ENCODE assay signal across 9 cellular contexts in genomic region chr1:8077120-8077573, GRCh38. TPM values are rescaled to one million over a fixed set of nuclear protein-coding genes. Genes with fewer than 3 reads are reported as not detected.
DNase-seq lines count a peak whose midpoint lies in the region; ATAC-seq and TF ChIP-seq lines count a peak whose summit lies in the region.
"Had no signal": no experiment of that assay in that cellular context is flagged by ENCODE, and none has a peak within 500 bp of the region (broad histone marks: within the 10 kb centered on the region; RNA-seq: fewer than 3 reads in every experiment).

No MANE protein-coding gene starts in this region.

- H3K36me3 Mint-ChIP-seq in immature natural killer cell: no peaks in the 10 kb centered on the region

- CTCF ChIA-PET in HCT116 (lab: Charles Lee): interaction anchor here (0.5 to 2.5 kb wide), 4 partner anchors 33 to 928 kb away, joined by 3 to 7 read pairs (median 3); no protein-coding TSS in a partner anchor

- H2AFZ ChIP-seq in HCT116 (ENCODE audit: low read depth, low read length, poor library complexity, severe bottlenecking): no peak overlapping the region

- peak overlapping the region; percentile 79 for H3K4me2 ChIP-seq in HCT116 (ENCODE audit: low read length)

- no peaks in the 10 kb centered on the region for H3K9me2 ChIP-seq in HCT116 (ENCODE audit: insufficient read depth)

- H3K27me3 Mint-ChIP-seq in immature natural killer cell (ENCODE audit: low read depth in 3 of 3): peaks cover 2 to 17% (median 4%) of the 10 kb centered on the region in 3 donors

- H3K27ac ChIP-seq in HCT116 (ENCODE audit: low read depth, low read length) (peak overlapping the region; percentile 92), skeletal muscle tissue (ENCODE audit: low read depth, low read length) (peak overlapping the region; percentile 71)

- RAD21 ChIA-PET in HCT116 (lab: Charles Lee; ENCODE audit: low non-redundant PET in 1 of 2, low total read pairs in 2 of 2, uncharacterized antibody in 2 of 2, unreplicated experiment in 2 of 2): interaction anchor here (0.5 to 1.9 kb wide), 9 partner anchors 17 to 134 kb away, joined by 3 to 5 read pairs (median 4); no protein-coding TSS in a partner anchor

- no peaks in the 10 kb centered on the region for H3K4me1 Mint-ChIP-seq in immature natural killer cell
- H3K4me1 Mint-ChIP-seq: activated B cell treated with CpG ODN at 0.5 μM for 24 hours had no signal

- BruUV-seq in HCT116 (replicated peaks; lab: Mats Ljungman, UMichigan): no TSS peak

- H3K27ac Mint-ChIP-seq in immature natural killer cell: no peak overlapping the region
- H3K27ac Mint-ChIP-seq: activated B cell treated with CpG ODN at 0.5 μM for 24 hours had no signal

- peak overlapping the region in 1 of 2 experiments; percentile 48; a peak in 2 of 4 replicates for H3K4me3 ChIP-seq in HCT116 (replicated peaks in 1 of 2; ENCODE audit: low read depth in 1 of 2, low read length in 2 of 2)
- H3K4me3 ChIP-seq in skeletal muscle tissue (ENCODE audit: low read length in 3 of 3): no peak overlapping the region

- ATAC-seq in HCT116 (peak; percentile 78), left cardiac atrium (peak; percentile 91 to 97), HG03457 (IDR thresholded peaks at IDR 0.05; ENCODE audit: unreplicated experiment) (no peak), HG03571 (IDR thresholded peaks at IDR 0.05; ENCODE audit: unreplicated experiment) (no peak)

- TF ChIP-seq RAD21 in HCT116 (IDR thresholded peaks at IDR 0.05; ENCODE audit: low read depth): no peak

- intact Hi-C loops in HCT116 (cut with micrococcal nuclease): loop anchor here (1.0 to 5.0 kb wide), 2 partner anchors 30 to 50 kb away; partner anchors contain the start of gene ERRFI1
- intact Hi-C loops in left cardiac atrium (cut with DNase I): loop anchor here in 1 of 2 donors (5.0 kb wide), 1 partner anchor 35 kb away; no protein-coding TSS in a partner anchor

- POLR2A ChIA-PET in HCT116 (lab: Charles Lee): interaction anchor here (0.6 to 7.2 kb wide), 40 partner anchors 7 to 421 kb away, joined by 3 to 80 read pairs (median 8); partner anchors contain the start of gene ERRFI1

- no peaks in the 10 kb centered on the region for H3K9me3 ChIP-seq in HCT116 (ENCODE audit: control insufficient read depth in 1 of 2, insufficient read depth in 1 of 2, low read depth in 1 of 2, low read length in 2 of 2)
- H3K9me3 ChIP-seq in skeletal muscle tissue (ENCODE audit: control insufficient read depth in 3 of 3, low read length in 3 of 3): no peaks in the 10 kb centered on the region

- H3K79me2 ChIP-seq in HCT116 (ENCODE audit: insufficient read depth, low read length): no peaks in the 10 kb centered on the region

- peaks cover 92 to 99% of the 10 kb centered on the region in 2 experiments for H3K4me1 ChIP-seq in HCT116 (ENCODE audit: control insufficient read depth in 1 of 2, insufficient read depth in 2 of 2, low read length in 2 of 2)
- H3K4me1 ChIP-seq in skeletal muscle tissue (ENCODE audit: control insufficient read depth in 3 of 3, insufficient read depth in 3 of 3, low read length in 3 of 3): peaks cover 16 to 25% (median 19%) of the 10 kb centered on the region in 3 donors

- DNase-seq in HCT116 (ENCODE audit: low read depth, low spot score) (peak; percentile 88), SW 1271 (lab: John Stamatoyannopoulos, UW) (peak; percentile 28 to 87), left cardiac atrium (peak; percentile 66), immature natural killer cell (no peak), UCSD-AML1 (lab: John Stamatoyannopoulos, UW; ENCODE audit: unreplicated experiment) (no peak)
- DNase-seq: activated B cell treated with CpG ODN at 0.5 μM for 24 hours had no signal

- H3K4me3 Mint-ChIP-seq in immature natural killer cell: no peak overlapping the region
- H3K4me3 Mint-ChIP-seq: activated B cell treated with CpG ODN at 0.5 μM for 24 hours had no signal

- H3K9ac ChIP-seq in HCT116 (ENCODE audit: low read length): peak overlapping the region; percentile 66
- H3K9ac ChIP-seq in skeletal muscle tissue (ENCODE audit: low read depth in 1 of 3, low read length in 3 of 3): no peak overlapping the region

- no peak for TF ChIP-seq CTCF in HCT116 (IDR thresholded peaks at IDR 0.05 in 2 of 3, conservative IDR thresholded peaks at IDR 0.05 in 1 of 3; ENCODE audit: borderline replicate concordance in 1 of 3, insufficient read depth in 1 of 3, low read depth in 2 of 3, low read length in 2 of 3)

- peak; percentile 37 for TF ChIP-seq POLR2A in HCT116 (IDR thresholded peaks at IDR 0.05; ENCODE audit: borderline replicate concordance, extremely low read depth, insufficient read depth, insufficient read length)

- H3K27me3 ChIP-seq in HCT116 (ENCODE audit: insufficient read depth, low read length) (no peaks in the 10 kb centered on the region), skeletal muscle tissue (ENCODE audit: control insufficient read depth in 3 of 3, insufficient read depth in 3 of 3, low read length in 3 of 3) (no peaks in the 10 kb centered on the region)

- no peaks in the 10 kb centered on the region for H4K20me1 ChIP-seq in HCT116 (ENCODE audit: insufficient read depth)

- no peaks in the 10 kb centered on the region for H3K36me3 ChIP-seq in HCT116 (ENCODE audit: control insufficient read depth in 1 of 2, insufficient read depth in 2 of 2, low read length in 2 of 2)
- no peaks in the 10 kb centered on the region for H3K36me3 ChIP-seq in skeletal muscle tissue (ENCODE audit: control insufficient read depth in 3 of 3, insufficient read depth in 3 of 3, low read length in 3 of 3)

- no peaks in the 10 kb centered on the region for H3K9me3 Mint-ChIP-seq in immature natural killer cell
- H3K9me3 Mint-ChIP-seq: activated B cell treated with CpG ODN at 0.5 μM for 24 hours had no signal

TF ChIP-seq in HCT116, 20 proteins besides CTCF, POLR2A, EP300 and RAD21 (continues in another document):
- TF ChIP-seq ELF1 (IDR thresholded peaks at IDR 0.05; ENCODE audit: borderline replicate concordance, low read depth): no peak
- TF ChIP-seq SIN3A (IDR thresholded peaks at IDR 0.05; ENCODE audit: low read depth): no peak
- TF ChIP-seq ZNF274 (IDR thresholded peaks at IDR 0.05; ENCODE audit: low read depth, low read length): no peak
- no peak for TF ChIP-seq EZH2 (IDR thresholded peaks at IDR 0.05)
- TF ChIP-seq POLR2AphosphoS5 (IDR thresholded peaks at IDR 0.05; ENCODE audit: low read depth, low read length): peak; percentile 94
- TF ChIP-seq REST (IDR thresholded peaks at IDR 0.05; ENCODE audit: low read depth): no peak
- TF ChIP-seq FOSL1 (IDR thresholded peaks at IDR 0.05; ENCODE audit: low read depth): no peak
- peak; percentile 69 for TF ChIP-seq YY1 (IDR thresholded peaks at IDR 0.05; ENCODE audit: extremely low read depth, insufficient replicate concordance, low read depth, low read length)
- no peak for TF ChIP-seq CEBPB (IDR thresholded peaks at IDR 0.05; ENCODE audit: low read depth)
- TF ChIP-seq, protein P1, sequence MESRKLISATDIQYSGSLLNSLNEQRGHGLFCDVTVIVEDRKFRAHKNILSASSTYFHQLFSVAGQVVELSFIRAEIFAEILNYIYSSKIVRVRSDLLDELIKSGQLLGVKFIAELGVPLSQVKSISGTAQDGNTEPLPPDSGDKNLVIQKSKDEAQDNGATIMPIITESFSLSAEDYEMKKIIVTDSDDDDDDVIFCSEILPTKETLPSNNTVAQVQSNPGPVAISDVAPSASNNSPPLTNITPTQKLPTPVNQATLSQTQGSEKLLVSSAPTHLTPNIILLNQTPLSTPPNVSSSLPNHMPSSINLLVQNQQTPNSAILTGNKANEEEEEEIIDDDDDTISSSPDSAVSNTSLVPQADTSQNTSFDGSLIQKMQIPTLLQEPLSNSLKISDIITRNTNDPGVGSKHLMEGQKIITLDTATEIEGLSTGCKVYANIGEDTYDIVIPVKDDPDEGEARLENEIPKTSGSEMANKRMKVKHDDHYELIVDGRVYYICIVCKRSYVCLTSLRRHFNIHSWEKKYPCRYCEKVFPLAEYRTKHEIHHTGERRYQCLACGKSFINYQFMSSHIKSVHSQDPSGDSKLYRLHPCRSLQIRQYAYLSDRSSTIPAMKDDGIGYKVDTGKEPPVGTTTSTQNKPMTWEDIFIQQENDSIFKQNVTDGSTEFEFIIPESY (IDR thresholded peaks at IDR 0.05; ENCODE audit: extremely low read depth, insufficient replicate concordance, low read length): no peak
- no peak for TF ChIP-seq SRF (IDR thresholded peaks at IDR 0.05; ENCODE audit: low read depth)
- no peak for TF ChIP-seq CBX3 (IDR thresholded peaks at IDR 0.05; ENCODE audit: low read depth)
- no peak for TF ChIP-seq ZFX (IDR thresholded peaks at IDR 0.05)
- no peak for TF ChIP-seq EGR1 (IDR thresholded peaks at IDR 0.05; ENCODE audit: low read depth)
- TF ChIP-seq SP1 (IDR thresholded peaks at IDR 0.05; ENCODE audit: low read depth): no peak
- no peak for TF ChIP-seq EZH2phosphoT487 (IDR thresholded peaks at IDR 0.05; ENCODE audit: borderline replicate concordance)
- no peak for TF ChIP-seq JUND (IDR thresholded peaks at IDR 0.05)

RNA-seq across cellular contexts. Expression of gene ERRFI1, which starts 51.0 kb away (rescaled TPM):
- 777 TPM for total RNA-seq in HCT116 (2021; ENCODE audit: unreplicated experiment)
- polyA plus RNA-seq in HCT116 (2012): 536 and 725 TPM in 2 replicates
- 10 to 100 TPM; 17.0 to 19.0 TPM for total RNA-seq in left cardiac atrium
- total RNA-seq in skeletal muscle tissue: 3.7 TPM
- 1 to 10 TPM in 1 of 3 donors, under 1 TPM in 1, not detected in 1; 0.33 to 1.1 TPM for polyA plus RNA-seq in immature natural killer cell

Comparison
In these comparisons a context has a peak if more than half of its experiments do, and no peak if none do; other contexts are left out.
1. ATAC-seq: peak in HCT116 (single experiment) and left cardiac atrium (2 of 2); none in HG03457 (single experiment) and HG03571 (single experiment).
2. DNase-seq: peak in HCT116 (single experiment), SW 1271 (2 of 2) and left cardiac atrium (single experiment); none in immature natural killer cell (0 of 3) and UCSD-AML1 (single experiment).
3. RNA of gene ERRFI1, which starts 51.0 kb away (total RNA-seq): 777 TPM in HCT116 (single experiment); 17.0 to 19.0 TPM in left cardiac atrium and 3.7 TPM in skeletal muscle tissue (single experiment); every median in the first group is over 10 times any median in the second.